ENCODE assay signal across 1 cellular context in genomic region chr19:6516018-6516658, GRCh38.
TF ChIP-seq lines count a peak whose summit lies in the region.

No MANE protein-coding gene starts in this region.

TF ChIP-seq in HEK293, 187 proteins besides CTCF, POLR2A, EP300 and RAD21 (continued from another document):
- peak; percentile 72; the same call in 1 of the 2 replicates for TF ChIP-seq HIC1 (tag by site-specific recombination; IDR thresholded peaks at IDR 0.05)
- TF ChIP-seq KLF8 (tag by site-specific recombination; IDR thresholded peaks at IDR 0.05) = peak; percentile 50; the same call in 1 of the 2 replicates
- no peak for TF ChIP-seq ZNF26 (tag by site-specific recombination; IDR thresholded peaks at IDR 0.05)
- TF ChIP-seq ZNF513 (tag by site-specific recombination; IDR thresholded peaks at IDR 0.05) = no peak
- TF ChIP-seq IKZF3 (tag by site-specific recombination; IDR thresholded peaks at IDR 0.05) = peak; percentile 91
- peak; percentile 96 for TF ChIP-seq ZFHX2 (tag by site-specific recombination; conservative IDR thresholded peaks at IDR 0.05)
- peak; percentile 82 for TF ChIP-seq PATZ1 (tag by site-specific recombination; IDR thresholded peaks at IDR 0.05)
- TF ChIP-seq EGR2 (tag by site-specific recombination; IDR thresholded peaks at IDR 0.05; ENCODE audit: low read depth) = peak; percentile 98
- no peak for TF ChIP-seq ZNF132 (tag by site-specific recombination; IDR thresholded peaks at IDR 0.05; ENCODE audit: borderline replicate concordance)
- TF ChIP-seq GLIS1 (tag by site-specific recombination; IDR thresholded peaks at IDR 0.05) = peak; percentile 36; the same call in 1 of the 2 replicates
